ENCODE assay signal across 2 cellular contexts in the genomic region with DNA sequence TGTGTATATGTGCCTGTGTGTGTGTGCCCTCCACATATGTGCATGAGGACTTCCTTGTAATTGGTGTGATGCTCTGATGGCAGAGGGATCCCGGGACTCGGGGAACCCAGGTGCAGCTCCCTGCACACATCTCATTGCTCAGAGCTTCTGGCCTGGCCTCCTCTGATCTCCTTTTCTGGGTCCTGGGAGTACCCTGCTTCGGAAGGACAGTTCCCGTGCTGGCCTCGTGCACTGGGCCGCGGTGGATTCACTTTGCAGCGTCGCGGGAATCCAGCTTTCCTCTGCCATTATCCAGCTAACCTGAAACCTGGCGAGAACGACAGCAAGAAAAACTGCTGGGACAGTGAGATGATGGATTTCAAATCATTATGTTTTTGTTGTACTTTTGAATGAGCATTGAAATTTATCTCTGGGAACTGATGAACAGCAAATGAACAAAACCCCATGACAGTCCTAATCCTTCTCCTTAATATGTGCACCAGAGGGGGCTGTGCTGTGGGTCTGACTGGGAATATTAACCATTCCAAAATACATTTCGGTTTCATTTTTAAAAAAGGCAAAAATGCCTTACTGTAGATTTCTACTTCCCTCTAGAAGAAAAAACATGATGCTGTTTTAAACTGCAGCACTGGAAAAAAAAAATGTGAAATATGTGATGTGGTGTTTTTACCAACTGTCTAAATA.
TF ChIP-seq lines count a peak whose summit lies in the region.

No MANE protein-coding gene starts in this region.

TF ChIP-seq in SK-N-SH, 30 proteins besides CTCF, POLR2A, EP300 and RAD21 (continued from another document):
- no peak for TF ChIP-seq IRF3 (IDR thresholded peaks at IDR 0.05; ENCODE audit: low read depth, low read length)
- no peak for TF ChIP-seq FOXJ3 (CRISPR knock-in tag; IDR thresholded peaks at IDR 0.05)
- no peak for TF ChIP-seq SMC3 (IDR thresholded peaks at IDR 0.05; ENCODE audit: low read depth, low read length)
- no peak for TF ChIP-seq USF2 (IDR thresholded peaks at IDR 0.05; ENCODE audit: borderline replicate concordance, low read depth, low read length)
- TF ChIP-seq TCF12 (IDR thresholded peaks at IDR 0.05) = no peak
- TF ChIP-seq, protein P1, sequence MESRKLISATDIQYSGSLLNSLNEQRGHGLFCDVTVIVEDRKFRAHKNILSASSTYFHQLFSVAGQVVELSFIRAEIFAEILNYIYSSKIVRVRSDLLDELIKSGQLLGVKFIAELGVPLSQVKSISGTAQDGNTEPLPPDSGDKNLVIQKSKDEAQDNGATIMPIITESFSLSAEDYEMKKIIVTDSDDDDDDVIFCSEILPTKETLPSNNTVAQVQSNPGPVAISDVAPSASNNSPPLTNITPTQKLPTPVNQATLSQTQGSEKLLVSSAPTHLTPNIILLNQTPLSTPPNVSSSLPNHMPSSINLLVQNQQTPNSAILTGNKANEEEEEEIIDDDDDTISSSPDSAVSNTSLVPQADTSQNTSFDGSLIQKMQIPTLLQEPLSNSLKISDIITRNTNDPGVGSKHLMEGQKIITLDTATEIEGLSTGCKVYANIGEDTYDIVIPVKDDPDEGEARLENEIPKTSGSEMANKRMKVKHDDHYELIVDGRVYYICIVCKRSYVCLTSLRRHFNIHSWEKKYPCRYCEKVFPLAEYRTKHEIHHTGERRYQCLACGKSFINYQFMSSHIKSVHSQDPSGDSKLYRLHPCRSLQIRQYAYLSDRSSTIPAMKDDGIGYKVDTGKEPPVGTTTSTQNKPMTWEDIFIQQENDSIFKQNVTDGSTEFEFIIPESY (IDR thresholded peaks at IDR 0.05; ENCODE audit: borderline replicate concordance, low read depth) = no peak
- TF ChIP-seq PBX3 (IDR thresholded peaks at IDR 0.05) = no peak
TF ChIP-seq in SK-N-SH: peak in this region for 0.

TF ChIP-seq in SK-N-SH treated with all-trans-retinoic acid at 6 μM for 48 hours, 23 proteins besides CTCF, POLR2A, EP300 and RAD21 (continued from another document):
- no peak for TF ChIP-seq OSR1 (CRISPR knock-in tag; IDR thresholded peaks at IDR 0.05)
TF ChIP-seq in SK-N-SH treated with all-trans-retinoic acid at 6 μM for 48 hours: peak in this region for 0.
